Comparison of ENCODE assay signal across 9 cellular contexts in genomic region chr1:20165522-20165951, GRCh38. TPM values are rescaled to one million over a fixed set of nuclear protein-coding genes. Genes with fewer than 3 reads are reported as not detected.
A peak's percentile ranks its signal among the peaks of the same experiment; 100 is the strongest.
DNase-seq lines count a peak whose midpoint lies in the region; ATAC-seq and TF ChIP-seq lines count a peak whose summit lies in the region.
"Had no signal": no experiment of that assay in that cellular context is flagged by ENCODE, and none has a peak within 500 bp of the region (broad histone marks: within the 10 kb centered on the region; RNA-seq: fewer than 3 reads in every experiment).

No MANE protein-coding gene starts in this region.

- no peak overlapping the region for H3K4me2 ChIP-seq in hepatocyte

- H3K4me3 ChIP-seq in AG10803 (ENCODE audit: low read length) = no peak overlapping the region
- no peak overlapping the region for H3K4me3 ChIP-seq in HEK293 (ENCODE audit: low read depth, low read length)
- H3K4me3 ChIP-seq in hepatocyte = no peak overlapping the region

- peak; percentile 33; the same call in 1 of the 2 replicates for TF ChIP-seq CTCF in AG10803 (conservative IDR thresholded peaks at IDR 0.05; ENCODE audit: low read length)
- peak; percentile 61 for TF ChIP-seq CTCF in HEK293 (tag by site-specific recombination; IDR thresholded peaks at IDR 0.05)
- TF ChIP-seq CTCF in hepatocyte (IDR thresholded peaks at IDR 0.05; ENCODE audit: poor library complexity) = peak; percentile 13

- H3K27ac ChIP-seq in HEK293 (ENCODE audit: extremely low read depth, low read depth, low read length) (no peak overlapping the region), hepatocyte (no peak overlapping the region)

- WGBS in hepatocyte (ENCODE audit: low lambda C conversion rate, missing lambda C conversion rate) = 92% methylated on average over 16 of the region's 16 CpGs

- no peaks in the 10 kb centered on the region for H3K4me1 ChIP-seq in HEK293 (ENCODE audit: control insufficient read depth, insufficient read depth, low read length)
- H3K4me1 ChIP-seq in hepatocyte (ENCODE audit: insufficient read depth) = no peaks in the 10 kb centered on the region

- H2AFZ ChIP-seq in hepatocyte = no peak overlapping the region

- CTCF ChIA-PET in HEK293 (lab: Yijun Ruan, JAX) = interaction anchor here (0.6 to 2.8 kb wide), 7 partner anchors 10 to 275 kb away, joined by 4 to 9 read pairs (median 4); no protein-coding TSS in a partner anchor

- H3K79me2 ChIP-seq in hepatocyte = no peaks in the 10 kb centered on the region

- no peaks in the 10 kb centered on the region for H3K36me3 ChIP-seq in HEK293 (ENCODE audit: control insufficient read depth in 2 of 2, insufficient read depth in 1 of 2, low read length in 2 of 2)
- no peaks in the 10 kb centered on the region for H3K36me3 ChIP-seq in hepatocyte (replicated peaks; ENCODE audit: insufficient read depth, low read depth)

- H3K27me3 ChIP-seq in hepatocyte = no peaks in the 10 kb centered on the region

- no peaks in the 10 kb centered on the region for H3K9me2 ChIP-seq in hepatocyte (replicated peaks; ENCODE audit: insufficient read depth)

- POLR2A ChIA-PET in HEK293 (lab: Yijun Ruan, JAX) = no interaction called here

- no peak for DNase-seq in AG10803 (ENCODE audit: low read depth)
- peak; percentile 29 for DNase-seq in SW480 (ENCODE audit: low spot score)
- DNase-seq in hepatocyte (ENCODE audit: low spot score) = no peak
- DNase-seq in GM19238 (ENCODE audit: insufficient read length, low spot score) = no peak
- DNase-seq: naive B cell had no signal

- H3K9me3 ChIP-seq in HEK293 (ENCODE audit: control insufficient read depth, insufficient read depth, low read depth, low read length) (no peaks in the 10 kb centered on the region), hepatocyte (ENCODE audit: low read depth) (peaks cover 3% of the 10 kb centered on the region)

- H4K20me1 ChIP-seq in hepatocyte (ENCODE audit: insufficient read depth, poor library complexity, severe bottlenecking) = no peaks in the 10 kb centered on the region

- ATAC-seq in HG02642 (IDR thresholded peaks at IDR 0.05; ENCODE audit: poor library complexity, unreplicated experiment) (no peak), HG03097 (IDR thresholded peaks at IDR 0.05; ENCODE audit: low FRiP score, unreplicated experiment) (no peak), HG03378 (IDR thresholded peaks at IDR 0.05; ENCODE audit: unreplicated experiment) (no peak)

TF ChIP-seq in HEK293, 187 proteins besides CTCF, POLR2A, EP300 and RAD21 (continues in another document):
- TF ChIP-seq ZNF692 (tag by site-specific recombination; IDR thresholded peaks at IDR 0.05) (no peak), ZNF280C (tag by site-specific recombination; IDR thresholded peaks at IDR 0.05) (no peak), SETDB1 (IDR thresholded peaks at IDR 0.05; ENCODE audit: insufficient read length, low read length) (peak; percentile 39), ZNF248 (tag by site-specific recombination; IDR thresholded peaks at IDR 0.05) (no peak), ZNF473 (tag by site-specific recombination; IDR thresholded peaks at IDR 0.05) (no peak), OSR2 (tag by site-specific recombination; IDR thresholded peaks at IDR 0.05) (no peak), ZNF10 (tag by site-specific recombination; IDR thresholded peaks at IDR 0.05) (no peak), ZNF514 (tag by site-specific recombination; IDR thresholded peaks at IDR 0.05) (no peak), ZSCAN4 (tag by site-specific recombination; IDR thresholded peaks at IDR 0.05) (peak; percentile 87), ZNF629 (tag by site-specific recombination; IDR thresholded peaks at IDR 0.05) (no peak), INSM2 (tag by site-specific recombination; IDR thresholded peaks at IDR 0.05) (no peak), ZFP41 (tag by site-specific recombination; IDR thresholded peaks at IDR 0.05; ENCODE audit: borderline replicate concordance) (no peak), ZNF292 (tag by site-specific recombination; IDR thresholded peaks at IDR 0.05; ENCODE audit: borderline replicate concordance, low read depth) (no peak), SCRT2 (tag by site-specific recombination; IDR thresholded peaks at IDR 0.05) (peak; percentile 17; the same call in 1 of the 2 replicates), ZSCAN5A (tag by site-specific recombination; IDR thresholded peaks at IDR 0.05) (no peak), ZNF146 (tag by site-specific recombination; IDR thresholded peaks at IDR 0.05) (no peak), ZNF792 (tag by site-specific recombination; IDR thresholded peaks at IDR 0.05) (no peak), ZSCAN18 (tag by site-specific recombination; IDR thresholded peaks at IDR 0.05) (no peak)

RNA-seq across cellular contexts. Expression of gene UBXN10, which starts 20.4 kb away (rescaled TPM):
- total RNA-seq in hepatocyte = 0.48 and 0.63 TPM in 2 replicates
- polyA plus RNA-seq in hepatocyte = 1.1 and 1.2 TPM in 2 replicates

RNA-seq across cellular contexts. Expression of gene PLA2G2C, which starts 20.8 kb away (rescaled TPM):
- total RNA-seq in hepatocyte = not detected in 2 replicates
- not detected in 2 replicates for polyA plus RNA-seq in hepatocyte

RNA-seq across cellular contexts. Expression of gene PLA2G2F, which starts 26.4 kb away (rescaled TPM):
- not detected in 2 replicates for total RNA-seq in hepatocyte
- not detected in 2 replicates for polyA plus RNA-seq in hepatocyte

RNA-seq across cellular contexts. Expression of gene PLA2G2D, which starts 46.2 kb away (rescaled TPM):
- not detected in 2 replicates for total RNA-seq in hepatocyte
- polyA plus RNA-seq in hepatocyte = not detected in 2 replicates
